23 cellular contexts compared by ENCODE assay signal in the genomic region with DNA sequence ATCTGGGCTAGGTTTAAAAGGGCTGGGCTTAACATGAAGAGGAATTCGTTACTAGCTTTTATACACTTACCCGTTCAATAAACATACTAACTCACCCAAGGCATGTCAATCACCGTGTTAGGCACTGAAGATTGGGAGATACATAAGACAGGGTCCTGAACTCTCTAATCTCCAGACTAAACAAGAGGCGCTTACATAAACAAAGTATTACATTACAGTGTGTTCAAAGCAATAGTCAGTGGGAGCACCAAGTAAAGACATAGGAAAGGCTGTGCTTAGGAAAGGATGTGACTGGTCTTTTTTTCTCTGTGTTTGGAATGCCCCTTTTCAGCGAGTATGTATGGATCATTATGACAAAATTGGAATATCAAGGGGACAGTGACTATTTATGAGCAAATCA.
DNase-seq lines count a peak whose midpoint lies in the region; ATAC-seq, FAIRE-seq and TF ChIP-seq lines count a peak whose summit lies in the region.
"Had no signal": no experiment of that assay in that cellular context is flagged by ENCODE, and none has a peak within 500 bp of the region (broad histone marks: within the 10 kb centered on the region; RNA-seq: fewer than 3 reads in every experiment).

No MANE protein-coding gene starts in this region.

- H3K4me1 Mint-ChIP-seq in activated T-cell treated with anti-CD3 and anti-CD28 coated beads, Interleukin-2, amount 50 U/mL, for 4 hours (ENCODE audit: low read depth): no peaks in the 10 kb centered on the region
- H3K4me1 Mint-ChIP-seq: GM23338 had no signal

- H4K91ac ChIP-seq in IMR-90 (ENCODE audit: insufficient read depth, low read depth, low read length): no peak overlapping the region

- H4K5ac ChIP-seq in IMR-90 (ENCODE audit: low read depth, low read length): no peak overlapping the region

- H3K27me3 ChIP-seq in IMR-90 (ENCODE audit: control insufficient read depth, insufficient read depth, low read length): peaks cover 8% of the 10 kb centered on the region
- no peaks in the 10 kb centered on the region for H3K27me3 ChIP-seq in K562 (ENCODE audit: control insufficient read depth in 2 of 2, insufficient read depth in 2 of 2, low read length in 2 of 2)

- peaks cover 11% of the 10 kb centered on the region; the same call in 2 of the 3 replicates for H3K9me3 ChIP-seq in A549
- peaks cover 4% of the 10 kb centered on the region; the same call in 1 of the 2 replicates for H3K9me3 ChIP-seq in IMR-90 (ENCODE audit: control insufficient read depth, insufficient read depth, low read length)
- no peaks in the 10 kb centered on the region for H3K9me3 ChIP-seq in K562 (replicated peaks; ENCODE audit: control insufficient read depth, insufficient read depth, low read depth, low read length)

- H3K18ac ChIP-seq in IMR-90 (ENCODE audit: low read depth, low read length): no peak overlapping the region

- TF ChIP-seq RAD21 in A549 (conservative IDR thresholded peaks at IDR 0.05 in 1 of 2, IDR thresholded peaks at IDR 0.05 in 1 of 2) (no peak), IMR-90 (IDR thresholded peaks at IDR 0.05; ENCODE audit: low read length) (no peak), K562 (CRISPR knock-in tag; conservative IDR thresholded peaks at IDR 0.05 in 1 of 2, IDR thresholded peaks at IDR 0.05 in 1 of 2) (no peak)

- TF ChIP-seq EP300 in A549 (IDR thresholded peaks at IDR 0.05) (no peak), K562 (IDR thresholded peaks at IDR 0.05; ENCODE audit: low read length) (no peak)

- peaks cover 4% of the 10 kb centered on the region for H3K9me3 Mint-ChIP-seq in activated T-cell treated with anti-CD3 and anti-CD28 coated beads, Interleukin-2, amount 50 U/mL, for 4 hours

- no peak overlapping the region for H2BK20ac ChIP-seq in IMR-90 (ENCODE audit: low read depth, low read length)

- H3K79me1 ChIP-seq in IMR-90 (ENCODE audit: low read depth in 1 of 2, low read length in 2 of 2): no peaks in the 10 kb centered on the region

- POLR2A ChIA-PET in A549 (lab: Yijun Ruan, JAX) (no interaction called here), IMR-90 (lab: Charles Lee; ENCODE audit: unreplicated experiment) (no interaction called here), K562 (lab: Yijun Ruan, JAX) (interaction anchor here (0.6 kb wide), 1 partner anchor 659 kb away, joined by 3 read pairs; no protein-coding TSS in a partner anchor)

- H3K4me3 Mint-ChIP-seq in activated T-cell treated with anti-CD3 and anti-CD28 coated beads, Interleukin-2, amount 50 U/mL, for 4 hours: no peak overlapping the region
- H3K4me3 Mint-ChIP-seq: CD8-positive, alpha-beta T cell; GM23338 had no signal

- H2BK15ac ChIP-seq in IMR-90 (ENCODE audit: low read depth, low read length): no peak overlapping the region

- no peak overlapping the region for H2BK120ac ChIP-seq in IMR-90 (ENCODE audit: low read depth, low read length)

- no peaks in the 10 kb centered on the region for H3K79me2 ChIP-seq in K562 (ENCODE audit: control insufficient read depth, insufficient read depth, low read length)

- H3K27me3 Mint-ChIP-seq in activated T-cell treated with anti-CD3 and anti-CD28 coated beads, Interleukin-2, amount 50 U/mL, for 4 hours (ENCODE audit: low read depth): peaks cover 2% of the 10 kb centered on the region

- no peak overlapping the region for H2BK5ac ChIP-seq in IMR-90 (ENCODE audit: low read depth, low read length, poor library complexity, severe bottlenecking)

- ATAC-seq in A549: peak in 1 of 2 experiments; percentile 43; a peak in 2 of 6 replicates
- no peak; the same call in 1 of the 2 replicates for ATAC-seq in IMR-90 (ENCODE audit: low read depth)
- ATAC-seq in K562: no peak
- ATAC-seq in GM18868 (IDR thresholded peaks at IDR 0.05; ENCODE audit: unreplicated experiment): no peak
- ATAC-seq in activated T-cell treated with anti-CD3 and anti-CD28 coated beads, Interleukin-2, amount 50 U/mL, for 4 hours: no peak
- ATAC-seq: CD8-positive, alpha-beta T cell; GM12878; GM23338; SK-N-SH treated with all-trans-retinoic acid at 6 μM for 48 hours had no signal

- in situ Hi-C loops in IMR-90 (cut with MboI; ENCODE audit: low sequenced_read_pairs): no loop called here
- in situ Hi-C loops in K562 (cut with MboI): no loop called here

- H3K36me3 Mint-ChIP-seq in activated T-cell treated with anti-CD3 and anti-CD28 coated beads, Interleukin-2, amount 50 U/mL, for 4 hours (ENCODE audit: insufficient read depth): no peaks in the 10 kb centered on the region
- H3K36me3 Mint-ChIP-seq: CD8-positive, alpha-beta T cell had no signal

- H3K9ac ChIP-seq in IMR-90 (ENCODE audit: low read depth, low read length) (no peak overlapping the region), K562 (ENCODE audit: insufficient read depth in 1 of 2, low read depth in 2 of 2, low read length in 2 of 2) (no peak overlapping the region)

- intact Hi-C loops in IMR-90 (cut with micrococcal nuclease): no loop called here
- intact Hi-C loops in K562 (cut with micrococcal nuclease): no loop called here

- no peak overlapping the region for H3K14ac ChIP-seq in IMR-90 (replicated peaks; ENCODE audit: low read depth, low read length)

- no peak for TF ChIP-seq CTCF in A549 (IDR thresholded peaks at IDR 0.05)
- no peak for TF ChIP-seq CTCF in IMR-90 (conservative IDR thresholded peaks at IDR 0.05; ENCODE audit: low read depth, low read length)
- TF ChIP-seq CTCF in K562 (IDR thresholded peaks at IDR 0.05 in 2 of 3, conservative IDR thresholded peaks at IDR 0.05 in 1 of 3; ENCODE audit: insufficient read depth in 2 of 3, low read depth in 1 of 3, low read length in 3 of 3): no peak

- H3K4me3 ChIP-seq in A549: no peak overlapping the region
- no peak overlapping the region for H3K4me3 ChIP-seq in IMR-90 (ENCODE audit: insufficient read depth, low read depth, low read length)
- no peak overlapping the region for H3K4me3 ChIP-seq in K562
- H3K4me3 ChIP-seq: GM12878, GM23338 had no signal

- FAIRE-seq in A549 (lab: Jason Lieb, UNC) (no peak), K562 (lab: Jason Lieb, UNC) (no peak)
- FAIRE-seq: G401.6, GM12878, GM18507 had no signal

- dilution Hi-C loops in IMR-90 (cut with HindIII; ENCODE audit: low sequenced_read_pairs, unreplicated experiment): no loop called here

- CTCF ChIA-PET in A549 (lab: Yijun Ruan, JAX) (no interaction called here), IMR-90 (lab: Yijun Ruan, JAX) (no interaction called here), K562 (lab: Yijun Ruan, JAX; ENCODE audit: low intra/inter-chr PET ratio) (no interaction called here)

- H2AFZ ChIP-seq in IMR-90 (replicated peaks; ENCODE audit: low read length, poor library complexity): no peak overlapping the region
- H2AFZ ChIP-seq in K562 (ENCODE audit: low read depth, low read length): no peak overlapping the region
- H2AFZ ChIP-seq: GM23338 had no signal

- H3K4me1 ChIP-seq in A549 (no peaks in the 10 kb centered on the region; the same call in 2 of the 3 replicates), IMR-90 (ENCODE audit: control insufficient read depth, insufficient read depth, low read length) (no peaks in the 10 kb centered on the region), K562 (replicated peaks in 1 of 2; ENCODE audit: control insufficient read depth in 2 of 2, insufficient read depth in 2 of 2, low read length in 2 of 2) (no peaks in the 10 kb centered on the region)

- no peak overlapping the region for H3K23ac ChIP-seq in IMR-90 (ENCODE audit: low read depth, low read length)

- DNase-seq in A549 (ENCODE audit: low read depth in 1 of 2, low spot score in 1 of 2) (no peak), IMR-90 (peak; percentile 20), K562 (ENCODE audit: extremely low read depth in 1 of 4, low spot score in 3 of 4) (no peak), left kidney (ENCODE audit: low read depth, low spot score) (peak; percentile 58), NCI-H748 treated with DMSO at 0.1 percent for 48 hours (lab: John Stamatoyannopoulos, UW) (no peak)
- no peak for DNase-seq in activated CD4-positive, alpha-beta T cell treated with anti-CD3 and anti-CD28 coated beads, Interleukin-2, amount 50 U/mL, for 1 hour
- DNase-seq in activated T-cell treated with anti-CD3 and anti-CD28 coated beads, Interleukin-2, amount 50 U/mL, for 4 hours: no peak
- DNase-seq: CD8-positive, alpha-beta T cell; DMS79; Karpas-422; NCI-H1105; NCI-H1694; NCI-H2227 treated with DMSO at 0.1 percent for 48 hours; NCI-H526; NK-92 treated with Interleukin-12 subunit alpha and Interleukin-12 subunit beta, amount 100 ng/mL, for 24 hours; SHP77 had no signal

- 50% methylated on average over 5 of the region's 5 CpGs for WGBS in A549 (ENCODE audit: missing lambda C conversion rate)
- WGBS in IMR-90 (ENCODE audit: extremely low coverage in 2 of 2, insufficient read length in 1 of 2), 2 experiments: no CpG with 5 or more reads among the region's 5 CpGs
- 0% methylated on average over 5 of the region's 5 CpGs for WGBS in K562 (ENCODE audit: insufficient coverage, low coverage, missing lambda C conversion rate)

- no peak overlapping the region for H3K4ac ChIP-seq in IMR-90 (ENCODE audit: low read depth, low read length)

- H3K9me1 ChIP-seq in IMR-90 (ENCODE audit: insufficient read depth, low read length) (no peaks in the 10 kb centered on the region), K562 (ENCODE audit: control insufficient read depth, insufficient read depth, low read length) (no peaks in the 10 kb centered on the region)

- 0 out of 3 replicates have a peak overlapping the region, but pooled peaks have one; percentile 4 for H3K4me2 ChIP-seq in A549
- no peak overlapping the region for H3K4me2 ChIP-seq in IMR-90 (ENCODE audit: low read depth, low read length)
- H3K4me2 ChIP-seq in K562 (ENCODE audit: insufficient read depth, low read length): no peak overlapping the region
- H3K4me2 ChIP-seq: GM23338 had no signal

- no peak overlapping the region for H2AK9ac ChIP-seq in IMR-90 (replicated peaks; ENCODE audit: low read depth, low read length, poor library complexity)

- TF ChIP-seq POLR2A in A549 (IDR thresholded peaks at IDR 0.05; ENCODE audit: low read length): no peak
- TF ChIP-seq POLR2A in IMR-90 (IDR thresholded peaks at IDR 0.05; ENCODE audit: low read depth, low read length): no peak
- TF ChIP-seq POLR2A in K562 (conservative IDR thresholded peaks at IDR 0.05): no peak

- no peak overlapping the region for H4K8ac ChIP-seq in IMR-90 (ENCODE audit: low read depth in 2 of 2, low read length in 2 of 2)

- no peak overlapping the region for H2AK5ac ChIP-seq in IMR-90 (ENCODE audit: low read depth, low read length)

- H3K36me3 ChIP-seq in IMR-90 (ENCODE audit: control insufficient read depth, insufficient read depth, low read length) (no peaks in the 10 kb centered on the region), K562 (ENCODE audit: control insufficient read depth, insufficient read depth, low read length) (no peaks in the 10 kb centered on the region)

- H4K20me1 ChIP-seq in IMR-90 (ENCODE audit: insufficient read depth, low read length) (no peaks in the 10 kb centered on the region), K562 (replicated peaks; ENCODE audit: control insufficient read depth, insufficient read depth, low read length) (no peaks in the 10 kb centered on the region)

- H3K27ac ChIP-seq in A549: no peak overlapping the region
- no peak overlapping the region for H3K27ac ChIP-seq in IMR-90 (ENCODE audit: insufficient read depth, low read length)
- no peak overlapping the region for H3K27ac ChIP-seq in K562 (ENCODE audit: extremely low read depth, low read depth, low read length)
- H3K27ac ChIP-seq: 22Rv1 had no signal

- no TSS peak for BruUV-seq in IMR-90 (replicated peaks; lab: Mats Ljungman, UMichigan)
- BruUV-seq in K562 (replicated peaks; lab: Mats Ljungman, UMichigan): no TSS peak

- H3K56ac ChIP-seq in IMR-90 (ENCODE audit: extremely low read depth, insufficient read depth, low read length): no peak overlapping the region

Comparison
In these comparisons a context has a peak if more than half of its experiments do, and no peak if none do; other contexts are left out.
1. DNase-seq: peak in IMR-90 (single experiment) and left kidney (single experiment); none in A549 (0 of 2), K562 (0 of 4), activated CD4-positive, alpha-beta T cell treated with anti-CD3 and anti-CD28 coated beads, Interleukin-2, amount 50 U/mL, for 1 hour (single experiment), NCI-H748 treated with DMSO at 0.1 percent for 48 hours (single experiment) and activated T-cell treated with anti-CD3 and anti-CD28 coated beads, Interleukin-2, amount 50 U/mL, for 4 hours (single experiment).